ENCODE assay signal across 25 cellular contexts in the genomic region with DNA sequence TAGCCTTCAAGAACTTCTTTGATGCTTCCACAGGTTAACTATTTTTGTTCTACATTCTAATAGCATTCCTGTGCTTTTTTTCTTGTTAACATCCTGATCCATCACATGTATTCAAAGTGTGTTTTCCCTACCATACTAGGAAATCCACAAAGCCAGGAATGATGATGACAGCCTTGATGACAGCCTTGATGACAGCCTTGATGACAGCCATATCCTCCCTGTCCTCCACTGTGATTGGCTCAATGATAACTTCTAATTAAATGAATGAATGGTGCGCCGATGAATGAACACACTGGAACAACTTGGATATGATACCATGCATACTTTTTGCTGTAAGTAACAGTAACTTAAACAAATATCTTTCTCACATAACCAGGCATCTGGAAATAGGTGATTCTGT. TPM values are rescaled to one million over a fixed set of nuclear protein-coding genes. Genes with fewer than 3 reads are reported as not detected.
DNase-seq lines count a peak whose midpoint lies in the region; ATAC-seq and TF ChIP-seq lines count a peak whose summit lies in the region.
"Had no signal": no experiment of that assay in that cellular context is flagged by ENCODE, and none has a peak within 500 bp of the region (broad histone marks: within the 10 kb centered on the region; RNA-seq: fewer than 3 reads in every experiment).

No MANE protein-coding gene starts in this region.

- H3K27ac Mint-ChIP-seq in Caco-2 (ENCODE audit: unreplicated experiment) (peak overlapping the region; percentile 84), T-helper 17 cell (peak overlapping the region; percentile 96), MCF 10A (ENCODE audit: low read depth, unreplicated experiment) (no peak overlapping the region)
- H3K27ac Mint-ChIP-seq: activated T-cell treated with anti-CD3 and anti-CD28 coated beads, Interleukin-2, amount 50 U/mL, for 72 hours; immature natural killer cell had no signal

- H3K4me3 Mint-ChIP-seq in Caco-2 (ENCODE audit: unreplicated experiment) = no peak overlapping the region
- H3K4me3 Mint-ChIP-seq in T-helper 17 cell = peak overlapping the region; percentile 31
- H3K4me3 Mint-ChIP-seq in MCF 10A (ENCODE audit: unreplicated experiment) = no peak overlapping the region
- H3K4me3 Mint-ChIP-seq: activated T-cell treated with anti-CD3 and anti-CD28 coated beads, Interleukin-2, amount 50 U/mL, for 72 hours; immature natural killer cell; stimulated activated naive CD8-positive, alpha-beta T cell treated with anti-CD3 and anti-CD28 coated beads, Interleukin-15, amount 100 ng/mL, for 72 hours had no signal

- H3K27me3 Mint-ChIP-seq in Caco-2 (ENCODE audit: insufficient read depth, unreplicated experiment) = no peaks in the 10 kb centered on the region
- H3K27me3 Mint-ChIP-seq in T-helper 17 cell = no peaks in the 10 kb centered on the region
- no peaks in the 10 kb centered on the region for H3K27me3 Mint-ChIP-seq in MCF 10A (ENCODE audit: insufficient read depth, unreplicated experiment)
- H3K27me3 Mint-ChIP-seq: stimulated activated naive CD8-positive, alpha-beta T cell treated with anti-CD3 and anti-CD28 coated beads, Interleukin-15, amount 100 ng/mL, for 72 hours had no signal

- H3K36me3 Mint-ChIP-seq in Caco-2 (ENCODE audit: insufficient read depth, unreplicated experiment) = peaks cover 7% of the 10 kb centered on the region
- H3K36me3 Mint-ChIP-seq in T-helper 17 cell (ENCODE audit: low read depth) = peaks cover 4% of the 10 kb centered on the region
- H3K36me3 Mint-ChIP-seq in MCF 10A (ENCODE audit: insufficient read depth, unreplicated experiment) = no peaks in the 10 kb centered on the region

- TF ChIP-seq POLR2A in esophagus squamous epithelium (IDR thresholded peaks at IDR 0.05) = no peak
- no peak for TF ChIP-seq POLR2A in breast epithelium (IDR thresholded peaks at IDR 0.05)

- no peak overlapping the region for H3K9ac ChIP-seq in stomach smooth muscle (ENCODE audit: low read length in 2 of 2)

- H3K4me1 ChIP-seq in Caco-2 (peaks cover 24% of the 10 kb centered on the region), esophagus squamous epithelium (peaks cover 0 to 34% (median 12%) of the 10 kb centered on the region in 3 donors), stomach smooth muscle (ENCODE audit: control insufficient read depth, insufficient read depth, low read length) (peaks cover 36% of the 10 kb centered on the region), breast epithelium (no peaks in the 10 kb centered on the region)
- H3K4me1 ChIP-seq: tibial artery had no signal

- TF ChIP-seq CTCF in Caco-2 (IDR thresholded peaks at IDR 0.05; ENCODE audit: insufficient read depth in 1 of 2, low read depth in 1 of 2, low read length in 1 of 2, severe bottlenecking in 1 of 2, unreplicated experiment in 1 of 2) (no peak), esophagus squamous epithelium (IDR thresholded peaks at IDR 0.05) (no peak), MCF 10A (IDR thresholded peaks at IDR 0.05; ENCODE audit: unreplicated experiment) (no peak), breast epithelium (IDR thresholded peaks at IDR 0.05) (no peak)

- H3K9me3 ChIP-seq in Caco-2 (no peaks in the 10 kb centered on the region), T-helper 17 cell (ENCODE audit: control insufficient read depth, low read length, poor library complexity, severe bottlenecking) (no peaks in the 10 kb centered on the region), esophagus squamous epithelium (no peaks in the 10 kb centered on the region), stomach smooth muscle (ENCODE audit: control insufficient read depth in 2 of 2, low read length in 2 of 2) (no peaks in the 10 kb centered on the region), breast epithelium (no peaks in the 10 kb centered on the region)
- H3K9me3 ChIP-seq: mucosa of descending colon, pancreas, tibial artery had no signal

- POLR2A ChIA-PET in Caco-2 (lab: Charles Lee) = interaction anchor here (1.2 to 1.8 kb wide), 2 partner anchors 17 to 26 kb away, joined by 4 to 11 read pairs; a partner anchor contains a TSS
- POLR2A ChIA-PET in MCF 10A (lab: Yijun Ruan, JAX) = interaction anchor here (0.6 to 1.4 kb wide), 2 partner anchors 14 to 976 kb away, joined by 3 to 11 read pairs; no protein-coding TSS in a partner anchor

- H3K27me3 ChIP-seq in Caco-2 (replicated peaks; ENCODE audit: control insufficient read depth, insufficient read depth, low read length) = no peaks in the 10 kb centered on the region
- H3K27me3 ChIP-seq in esophagus squamous epithelium = no peaks in the 10 kb centered on the region
- H3K27me3 ChIP-seq in stomach smooth muscle (ENCODE audit: control insufficient read depth in 1 of 2, insufficient read depth in 2 of 2, low read length in 2 of 2) = no peaks in the 10 kb centered on the region
- H3K27me3 ChIP-seq in breast epithelium = no peaks in the 10 kb centered on the region
- H3K27me3 ChIP-seq: dorsolateral prefrontal cortex, pancreas, tibial artery had no signal

- H3K27ac ChIP-seq in esophagus squamous epithelium (peak overlapping the region in 3 of 4 donors; percentile 35 to 70 (median 66)), stomach smooth muscle (ENCODE audit: low read length) (peak overlapping the region; percentile 55), breast epithelium (no peak overlapping the region)
- H3K27ac ChIP-seq: dorsolateral prefrontal cortex, tibial artery had no signal

- H3K9me3 Mint-ChIP-seq in Caco-2 (ENCODE audit: unreplicated experiment) (no peaks in the 10 kb centered on the region), MCF 10A (ENCODE audit: unreplicated experiment) (no peaks in the 10 kb centered on the region)

- no peaks in the 10 kb centered on the region for H3K36me3 ChIP-seq in Caco-2 (ENCODE audit: control insufficient read depth, insufficient read depth, low read length)
- H3K36me3 ChIP-seq in esophagus squamous epithelium = no peaks in the 10 kb centered on the region
- peaks cover 3 to 11% of the 10 kb centered on the region in 2 donors for H3K36me3 ChIP-seq in stomach smooth muscle (ENCODE audit: control insufficient read depth in 2 of 2, insufficient read depth in 2 of 2, low read length in 2 of 2)
- no peaks in the 10 kb centered on the region for H3K36me3 ChIP-seq in breast epithelium
- H3K36me3 ChIP-seq: pancreas, tibial artery had no signal

- no peak for ATAC-seq in T-helper 17 cell
- ATAC-seq: HCT116; left cardiac atrium; stimulated activated naive CD8-positive, alpha-beta T cell treated with anti-CD3 and anti-CD28 coated beads, Interleukin-15, amount 100 ng/mL, for 72 hours had no signal

- 94 to 100% methylated on average over 2 of the region's 2 CpGs for WGBS in esophagus squamous epithelium, 2 donors

- BruUV-seq in Caco-2 (replicated peaks; lab: Mats Ljungman, UMichigan) = no TSS peak
- no TSS peak for BruUV-seq in MCF 10A (replicated peaks; lab: Mats Ljungman, UMichigan)

- CTCF ChIA-PET in Caco-2 (lab: Charles Lee) = interaction anchor here (0.8 to 1.6 kb wide), 8 partner anchors 14 to 212 kb away, joined by 3 to 25 read pairs (median 7); a partner anchor contains a TSS
- CTCF ChIA-PET in MCF 10A (lab: Yijun Ruan, JAX) = interaction anchor here (1.1 to 3.8 kb wide), 4 partner anchors 28 to 212 kb away, joined by 3 to 45 read pairs (median 6); no protein-coding TSS in a partner anchor

- intact Hi-C loops in Caco-2 (cut with micrococcal nuclease; ENCODE audit: unreplicated experiment) (loop anchor here (1.0 kb wide), 2 partner anchors 13 to 16 kb away; no protein-coding TSS in a partner anchor), esophagus squamous epithelium (cut with DNase I) (loop anchor here (5.0 kb wide), 1 partner anchor 82 kb away; no protein-coding TSS in a partner anchor), MCF 10A (cut with micrococcal nuclease) (loop anchor here (5.0 kb wide), 1 partner anchor 212 kb away; no protein-coding TSS in a partner anchor), breast epithelium (cut with DNase I; ENCODE audit: low total_unique reads) (no loop called here)

- DNase-seq in Caco-2 (no peak), T-helper 17 cell (no peak), esophagus squamous epithelium (lab: John Stamatoyannopoulos, UW) (no peak), MCF 10A (ENCODE audit: unreplicated experiment) (no peak), breast epithelium (ENCODE audit: low spot score in 2 of 2) (no peak), H4 (ENCODE audit: low spot score) (no peak)
- DNase-seq: activated CD4-positive, alpha-beta T cell treated with anti-CD3 and anti-CD28 coated beads, Interleukin-2, amount 50 U/mL, for 48 hours; activated T-cell treated with anti-CD3 and anti-CD28 coated beads, Interleukin-2, amount 50 U/mL, for 72 hours; cerebellar nuclear complex; DMS79 treated with DMSO at 0.1 percent for 48 hours; dorsolateral prefrontal cortex; GDM1; immature natural killer cell; IMR-90; left cardiac atrium; NCI-H2107; pancreas; stimulated activated CD4-positive, alpha-beta T cell treated with anti-CD3 and anti-CD28 coated beads, Interleukin-1b, Interleukin-23, amount 100 ng/mL, for 48 hours; stimulated activated naive CD8-positive, alpha-beta T cell treated with anti-CD3 and anti-CD28 coated beads, Interleukin-15, amount 100 ng/mL, for 72 hours; tibial artery had no signal

- H3K4me3 ChIP-seq in Caco-2 (ENCODE audit: low read depth, low read length) (no peak overlapping the region), esophagus squamous epithelium (no peak overlapping the region), stomach smooth muscle (ENCODE audit: low read length in 2 of 2) (no peak overlapping the region), breast epithelium (no peak overlapping the region)
- H3K4me3 ChIP-seq: dorsolateral prefrontal cortex, lung, mucosa of descending colon, pancreas, tibial artery had no signal

- peaks cover 26% of the 10 kb centered on the region for H3K4me1 Mint-ChIP-seq in Caco-2 (ENCODE audit: low read depth, unreplicated experiment)
- H3K4me1 Mint-ChIP-seq in T-helper 17 cell = peaks cover 44% of the 10 kb centered on the region
- peaks cover 12% of the 10 kb centered on the region for H3K4me1 Mint-ChIP-seq in MCF 10A (ENCODE audit: insufficient read depth, unreplicated experiment)

RNA-seq across cellular contexts. Expression of a gene that starts 8.3 kb away (rescaled TPM):
- total RNA-seq in Caco-2 (2022) (0.57 and 0.60 TPM in 2 replicates), T-helper 17 cell (not detected), esophagus squamous epithelium (10 to 100 TPM in 1 of 4 donors, 1 to 10 TPM in 2, under 1 TPM in 1; 0.72 to 24.0 (median 4.4) TPM), MCF 10A (2022) (not detected in 2 replicates), breast epithelium (1 to 10 TPM in 1 of 3 donors, under 1 TPM in 2; 0.66 to 3.2 (median 0.73) TPM)
- not detected in 2 replicates for total RNA-seq in H4 (2014; rRNA removed; shearing (Covaris generic))
- total RNA-seq: activated T-cell treated with anti-CD3 and anti-CD28 coated beads, Interleukin-2, amount 50 U/mL, for 72 hours; IMR-90; T-helper 1 cell treated with Interleukin-12 subunit alpha and Interleukin-12 subunit beta and Interleukin-4 antibody, amounts not matched to agents 30 ng/mL and 1 ng/mL, for 36 hours had no signal

RNA-seq across cellular contexts. Expression of a gene that starts 26.2 kb away (rescaled TPM):
- total RNA-seq in Caco-2 (2022) (86.5 and 89.0 TPM in 2 replicates), T-helper 17 cell (10 to 100 TPM; 20.3 to 28.7 TPM), esophagus squamous epithelium (10 to 100 TPM in 3 of 4 donors, 1 to 10 TPM in 1; 3.6 to 24.0 (median 18.5) TPM), MCF 10A (2022) (0.52 and 0.54 TPM in 2 replicates), breast epithelium (10 to 100 TPM; 53.3 to 89.5 (median 65.0) TPM)
- total RNA-seq in H4 (2014; rRNA removed; shearing (Covaris generic)) = not detected in 2 replicates
- total RNA-seq: IMR-90 had no signal

Comparison
In these comparisons a context has a peak if more than half of its experiments do, and no peak if none do; other contexts are left out.
1. H3K27ac ChIP-seq: peak in esophagus squamous epithelium (3 of 4) and stomach smooth muscle (single experiment); none in breast epithelium (0 of 2).